1 cellular context compared by ENCODE assay signal in genomic region chr10:50314169-50315071, GRCh38.
TF ChIP-seq lines count a peak whose summit lies in the region.

No MANE protein-coding gene starts in this region.

TF ChIP-seq in K562, 482 proteins besides CTCF, POLR2A, EP300 and RAD21 (continued from another document and continues in another):
- TF ChIP-seq, protein P1, sequence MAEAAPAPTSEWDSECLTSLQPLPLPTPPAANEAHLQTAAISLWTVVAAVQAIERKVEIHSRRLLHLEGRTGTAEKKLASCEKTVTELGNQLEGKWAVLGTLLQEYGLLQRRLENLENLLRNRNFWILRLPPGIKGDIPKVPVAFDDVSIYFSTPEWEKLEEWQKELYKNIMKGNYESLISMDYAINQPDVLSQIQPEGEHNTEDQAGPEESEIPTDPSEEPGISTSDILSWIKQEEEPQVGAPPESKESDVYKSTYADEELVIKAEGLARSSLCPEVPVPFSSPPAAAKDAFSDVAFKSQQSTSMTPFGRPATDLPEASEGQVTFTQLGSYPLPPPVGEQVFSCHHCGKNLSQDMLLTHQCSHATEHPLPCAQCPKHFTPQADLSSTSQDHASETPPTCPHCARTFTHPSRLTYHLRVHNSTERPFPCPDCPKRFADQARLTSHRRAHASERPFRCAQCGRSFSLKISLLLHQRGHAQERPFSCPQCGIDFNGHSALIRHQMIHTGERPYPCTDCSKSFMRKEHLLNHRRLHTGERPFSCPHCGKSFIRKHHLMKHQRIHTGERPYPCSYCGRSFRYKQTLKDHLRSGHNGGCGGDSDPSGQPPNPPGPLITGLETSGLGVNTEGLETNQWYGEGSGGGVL (CRISPR knock-in tag; IDR thresholded peaks at IDR 0.05): no peak
- TF ChIP-seq RBFOX2 (IDR thresholded peaks at IDR 0.05; ENCODE audit: low read depth, low read length) (no peak), HEY1 (CRISPR knock-in tag; IDR thresholded peaks at IDR 0.05; ENCODE audit: borderline replicate concordance) (no peak), PHTF2 (CRISPR knock-in tag; IDR thresholded peaks at IDR 0.05) (no peak), ELF2 (CRISPR knock-in tag; IDR thresholded peaks at IDR 0.05) (0 out of 2 replicates have a peak, but pooled peaks have one; percentile 29), ZNF707 (CRISPR knock-in tag; conservative IDR thresholded peaks at IDR 0.05) (no peak), RBM22 (IDR thresholded peaks at IDR 0.05; ENCODE audit: low read depth, low read length, poor library complexity, severe bottlenecking) (no peak), ZNF586 (CRISPR knock-in tag; conservative IDR thresholded peaks at IDR 0.05) (no peak), NCOA4 (IDR thresholded peaks at IDR 0.05; ENCODE audit: partially characterized antibody) (no peak), C11orf30 (IDR thresholded peaks at IDR 0.05; ENCODE audit: low read depth) (peak; percentile 59), RBM39 (optimal IDR thresholded peaks at IDR 0.05; ENCODE audit: low read depth, low read length) (no peak), ZNF121 (CRISPR knock-in tag; conservative IDR thresholded peaks at IDR 0.05) (peak; percentile 51; the same call in 1 of the 2 replicates), ZKSCAN8 (CRISPR knock-in tag; IDR thresholded peaks at IDR 0.05) (0 out of 2 replicates have a peak, but pooled peaks have one; percentile 6), U2AF2 (optimal IDR thresholded peaks at IDR 0.05; ENCODE audit: low read depth, low read length) (no peak), SRSF9 (IDR thresholded peaks at IDR 0.05; ENCODE audit: borderline replicate concordance, low read depth, low read length) (no peak), ARID1B (IDR thresholded peaks at IDR 0.05) (no peak), ZBED1 (IDR thresholded peaks at IDR 0.05) (no peak), MTA1 (IDR thresholded peaks at IDR 0.05; ENCODE audit: borderline replicate concordance) (no peak), KDM1A (IDR thresholded peaks at IDR 0.05) (peak; percentile 59 to 74), BCOR (IDR thresholded peaks at IDR 0.05) (peak; percentile 44; the same call in 1 of the 2 replicates), ILF3 (IDR thresholded peaks at IDR 0.05; ENCODE audit: borderline replicate concordance) (no peak), MECOM (CRISPR knock-in tag; IDR thresholded peaks at IDR 0.05) (peak; percentile 70; the same call in 1 of the 2 replicates), CBFA2T3 (IDR thresholded peaks at IDR 0.05) (no peak), RUNX1 (IDR thresholded peaks at IDR 0.05; ENCODE audit: low read depth) (no peak), NR3C1 (CRISPR knock-in tag; IDR thresholded peaks at IDR 0.05) (no peak), ZKSCAN3 (CRISPR knock-in tag; IDR thresholded peaks at IDR 0.05) (no peak), ZNF764 (CRISPR knock-in tag; IDR thresholded peaks at IDR 0.05; ENCODE audit: low read depth) (no peak), BHLHE40 (IDR thresholded peaks at IDR 0.05; ENCODE audit: low read length) (no peak), SP2 (IDR thresholded peaks at IDR 0.05; ENCODE audit: extremely low read depth, low read depth, low read length, poor library complexity, severe bottlenecking) (no peak), EWSR1 (IDR thresholded peaks at IDR 0.05; ENCODE audit: borderline replicate concordance, low read depth, partially characterized antibody) (no peak), DMBX1 (CRISPR knock-in tag; IDR thresholded peaks at IDR 0.05; ENCODE audit: borderline replicate concordance) (peak; percentile 93; the same call in 1 of the 2 replicates), E2F4 (CRISPR knock-in tag; IDR thresholded peaks at IDR 0.05; ENCODE audit: low read depth) (no peak), ZNF507 (tag; conservative IDR thresholded peaks at IDR 0.05) (peak; percentile 63), PHF20 (IDR thresholded peaks at IDR 0.05; ENCODE audit: partially characterized antibody) (no peak), GABPB1 (CRISPR knock-in tag; IDR thresholded peaks at IDR 0.05) (no peak), ZNF57 (CRISPR knock-in tag; IDR thresholded peaks at IDR 0.05) (no peak), ZNF76 (CRISPR knock-in tag; IDR thresholded peaks at IDR 0.05; ENCODE audit: borderline replicate concordance) (no peak), BRD4 (IDR thresholded peaks at IDR 0.05) (no peak), NFRKB (IDR thresholded peaks at IDR 0.05; ENCODE audit: low read depth) (peak; percentile 38; the same call in 1 of the 2 replicates), ZC3H4 (CRISPR knock-in tag; IDR thresholded peaks at IDR 0.05; ENCODE audit: borderline replicate concordance) (no peak), SNRNP70 (optimal IDR thresholded peaks at IDR 0.05; ENCODE audit: low read depth, low read length) (no peak), MCM3 (IDR thresholded peaks at IDR 0.05) (no peak), CBX1 (IDR thresholded peaks at IDR 0.05; ENCODE audit: low read depth) (no peak), ZC3H11A (IDR thresholded peaks at IDR 0.05; ENCODE audit: low read depth, low read length) (no peak), HSF4 (CRISPR knock-in tag; IDR thresholded peaks at IDR 0.05; ENCODE audit: borderline replicate concordance) (peak; percentile 8; the same call in 1 of the 2 replicates)
- TF ChIP-seq, protein P2, sequence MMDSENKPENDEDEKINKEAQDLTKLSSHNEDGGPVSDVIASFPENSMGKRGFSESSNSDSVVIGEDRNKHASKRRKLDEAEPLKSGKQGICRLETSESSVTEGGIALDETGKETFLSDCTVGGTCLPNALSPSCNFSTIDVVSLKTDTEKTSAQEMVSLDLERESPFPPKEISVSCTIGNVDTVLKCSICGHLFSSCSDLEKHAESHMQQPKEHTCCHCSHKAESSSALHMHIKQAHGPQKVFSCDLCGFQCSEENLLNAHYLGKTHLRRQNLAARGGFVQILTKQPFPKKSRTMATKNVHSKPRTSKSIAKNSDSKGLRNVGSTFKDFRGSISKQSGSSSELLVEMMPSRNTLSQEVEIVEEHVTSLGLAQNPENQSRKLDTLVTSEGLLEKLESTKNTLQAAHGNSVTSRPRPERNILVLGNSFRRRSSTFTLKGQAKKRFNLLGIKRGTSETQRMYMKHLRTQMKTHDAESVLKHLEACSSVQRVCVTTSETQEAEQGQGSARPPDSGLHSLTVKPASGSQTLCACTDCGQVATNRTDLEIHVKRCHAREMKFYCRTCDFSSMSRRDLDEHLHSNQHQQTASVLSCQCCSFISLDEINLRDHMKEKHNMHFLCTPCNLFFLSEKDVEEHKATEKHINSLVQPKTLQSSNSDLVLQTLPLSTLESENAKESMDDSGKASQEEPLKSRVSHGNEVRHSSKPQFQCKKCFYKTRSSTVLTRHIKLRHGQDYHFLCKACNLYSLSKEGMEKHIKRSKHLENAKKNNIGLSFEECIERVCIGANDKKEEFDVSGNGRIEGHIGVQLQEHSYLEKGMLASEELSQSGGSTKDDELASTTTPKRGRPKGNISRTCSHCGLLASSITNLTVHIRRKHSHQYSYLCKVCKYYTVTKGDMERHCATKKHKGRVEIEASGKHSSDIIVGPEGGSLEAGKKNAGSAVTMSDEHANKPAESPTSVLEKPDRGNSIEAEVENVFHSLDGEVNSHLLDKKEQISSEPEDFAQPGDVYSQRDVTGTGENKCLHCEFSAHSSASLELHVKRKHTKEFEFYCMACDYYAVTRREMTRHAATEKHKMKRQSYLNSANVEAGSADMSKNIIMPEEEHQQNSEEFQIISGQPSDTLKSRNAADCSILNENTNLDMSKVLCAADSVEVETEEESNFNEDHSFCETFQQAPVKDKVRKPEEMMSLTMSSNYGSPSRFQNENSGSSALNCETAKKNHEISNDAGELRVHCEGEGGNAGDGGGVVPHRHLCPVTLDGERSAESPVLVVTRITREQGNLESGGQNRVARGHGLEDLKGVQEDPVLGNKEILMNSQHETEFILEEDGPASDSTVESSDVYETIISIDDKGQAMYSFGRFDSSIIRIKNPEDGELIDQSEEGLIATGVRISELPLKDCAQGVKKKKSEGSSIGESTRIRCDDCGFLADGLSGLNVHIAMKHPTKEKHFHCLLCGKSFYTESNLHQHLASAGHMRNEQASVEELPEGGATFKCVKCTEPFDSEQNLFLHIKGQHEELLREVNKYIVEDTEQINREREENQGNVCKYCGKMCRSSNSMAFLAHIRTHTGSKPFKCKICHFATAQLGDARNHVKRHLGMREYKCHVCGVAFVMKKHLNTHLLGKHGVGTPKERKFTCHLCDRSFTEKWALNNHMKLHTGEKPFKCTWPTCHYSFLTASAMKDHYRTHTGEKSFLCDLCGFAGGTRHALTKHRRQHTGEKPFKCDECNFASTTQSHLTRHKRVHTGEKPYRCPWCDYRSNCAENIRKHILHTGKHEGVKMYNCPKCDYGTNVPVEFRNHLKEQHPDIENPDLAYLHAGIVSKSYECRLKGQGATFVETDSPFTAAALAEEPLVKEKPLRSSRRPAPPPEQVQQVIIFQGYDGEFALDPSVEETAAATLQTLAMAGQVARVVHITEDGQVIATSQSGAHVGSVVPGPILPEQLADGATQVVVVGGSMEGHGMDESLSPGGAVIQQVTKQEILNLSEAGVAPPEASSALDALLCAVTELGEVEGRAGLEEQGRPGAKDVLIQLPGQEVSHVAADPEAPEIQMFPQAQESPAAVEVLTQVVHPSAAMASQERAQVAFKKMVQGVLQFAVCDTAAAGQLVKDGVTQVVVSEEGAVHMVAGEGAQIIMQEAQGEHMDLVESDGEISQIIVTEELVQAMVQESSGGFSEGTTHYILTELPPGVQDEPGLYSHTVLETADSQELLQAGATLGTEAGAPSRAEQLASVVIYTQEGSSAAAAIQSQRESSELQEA (IDR thresholded peaks at IDR 0.05; ENCODE audit: low read depth): no peak
- TF ChIP-seq, protein P3, sequence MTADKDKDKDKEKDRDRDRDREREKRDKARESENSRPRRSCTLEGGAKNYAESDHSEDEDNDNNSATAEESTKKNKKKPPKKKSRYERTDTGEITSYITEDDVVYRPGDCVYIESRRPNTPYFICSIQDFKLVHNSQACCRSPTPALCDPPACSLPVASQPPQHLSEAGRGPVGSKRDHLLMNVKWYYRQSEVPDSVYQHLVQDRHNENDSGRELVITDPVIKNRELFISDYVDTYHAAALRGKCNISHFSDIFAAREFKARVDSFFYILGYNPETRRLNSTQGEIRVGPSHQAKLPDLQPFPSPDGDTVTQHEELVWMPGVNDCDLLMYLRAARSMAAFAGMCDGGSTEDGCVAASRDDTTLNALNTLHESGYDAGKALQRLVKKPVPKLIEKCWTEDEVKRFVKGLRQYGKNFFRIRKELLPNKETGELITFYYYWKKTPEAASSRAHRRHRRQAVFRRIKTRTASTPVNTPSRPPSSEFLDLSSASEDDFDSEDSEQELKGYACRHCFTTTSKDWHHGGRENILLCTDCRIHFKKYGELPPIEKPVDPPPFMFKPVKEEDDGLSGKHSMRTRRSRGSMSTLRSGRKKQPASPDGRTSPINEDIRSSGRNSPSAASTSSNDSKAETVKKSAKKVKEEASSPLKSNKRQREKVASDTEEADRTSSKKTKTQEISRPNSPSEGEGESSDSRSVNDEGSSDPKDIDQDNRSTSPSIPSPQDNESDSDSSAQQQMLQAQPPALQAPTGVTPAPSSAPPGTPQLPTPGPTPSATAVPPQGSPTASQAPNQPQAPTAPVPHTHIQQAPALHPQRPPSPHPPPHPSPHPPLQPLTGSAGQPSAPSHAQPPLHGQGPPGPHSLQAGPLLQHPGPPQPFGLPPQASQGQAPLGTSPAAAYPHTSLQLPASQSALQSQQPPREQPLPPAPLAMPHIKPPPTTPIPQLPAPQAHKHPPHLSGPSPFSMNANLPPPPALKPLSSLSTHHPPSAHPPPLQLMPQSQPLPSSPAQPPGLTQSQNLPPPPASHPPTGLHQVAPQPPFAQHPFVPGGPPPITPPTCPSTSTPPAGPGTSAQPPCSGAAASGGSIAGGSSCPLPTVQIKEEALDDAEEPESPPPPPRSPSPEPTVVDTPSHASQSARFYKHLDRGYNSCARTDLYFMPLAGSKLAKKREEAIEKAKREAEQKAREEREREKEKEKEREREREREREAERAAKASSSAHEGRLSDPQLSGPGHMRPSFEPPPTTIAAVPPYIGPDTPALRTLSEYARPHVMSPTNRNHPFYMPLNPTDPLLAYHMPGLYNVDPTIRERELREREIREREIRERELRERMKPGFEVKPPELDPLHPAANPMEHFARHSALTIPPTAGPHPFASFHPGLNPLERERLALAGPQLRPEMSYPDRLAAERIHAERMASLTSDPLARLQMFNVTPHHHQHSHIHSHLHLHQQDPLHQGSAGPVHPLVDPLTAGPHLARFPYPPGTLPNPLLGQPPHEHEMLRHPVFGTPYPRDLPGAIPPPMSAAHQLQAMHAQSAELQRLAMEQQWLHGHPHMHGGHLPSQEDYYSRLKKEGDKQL (CRISPR knock-in tag; IDR thresholded peaks at IDR 0.05; ENCODE audit: borderline replicate concordance): no peak
- TF ChIP-seq, protein P4, sequence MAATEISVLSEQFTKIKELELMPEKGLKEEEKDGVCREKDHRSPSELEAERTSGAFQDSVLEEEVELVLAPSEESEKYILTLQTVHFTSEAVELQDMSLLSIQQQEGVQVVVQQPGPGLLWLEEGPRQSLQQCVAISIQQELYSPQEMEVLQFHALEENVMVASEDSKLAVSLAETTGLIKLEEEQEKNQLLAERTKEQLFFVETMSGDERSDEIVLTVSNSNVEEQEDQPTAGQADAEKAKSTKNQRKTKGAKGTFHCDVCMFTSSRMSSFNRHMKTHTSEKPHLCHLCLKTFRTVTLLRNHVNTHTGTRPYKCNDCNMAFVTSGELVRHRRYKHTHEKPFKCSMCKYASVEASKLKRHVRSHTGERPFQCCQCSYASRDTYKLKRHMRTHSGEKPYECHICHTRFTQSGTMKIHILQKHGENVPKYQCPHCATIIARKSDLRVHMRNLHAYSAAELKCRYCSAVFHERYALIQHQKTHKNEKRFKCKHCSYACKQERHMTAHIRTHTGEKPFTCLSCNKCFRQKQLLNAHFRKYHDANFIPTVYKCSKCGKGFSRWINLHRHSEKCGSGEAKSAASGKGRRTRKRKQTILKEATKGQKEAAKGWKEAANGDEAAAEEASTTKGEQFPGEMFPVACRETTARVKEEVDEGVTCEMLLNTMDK (IDR thresholded peaks at IDR 0.05; ENCODE audit: borderline replicate concordance, insufficient read depth, low read depth, low read length, poor library complexity, severe bottlenecking): no peak
- TF ChIP-seq, protein P5, sequence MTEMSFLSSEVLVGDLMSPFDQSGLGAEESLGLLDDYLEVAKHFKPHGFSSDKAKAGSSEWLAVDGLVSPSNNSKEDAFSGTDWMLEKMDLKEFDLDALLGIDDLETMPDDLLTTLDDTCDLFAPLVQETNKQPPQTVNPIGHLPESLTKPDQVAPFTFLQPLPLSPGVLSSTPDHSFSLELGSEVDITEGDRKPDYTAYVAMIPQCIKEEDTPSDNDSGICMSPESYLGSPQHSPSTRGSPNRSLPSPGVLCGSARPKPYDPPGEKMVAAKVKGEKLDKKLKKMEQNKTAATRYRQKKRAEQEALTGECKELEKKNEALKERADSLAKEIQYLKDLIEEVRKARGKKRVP (CRISPR knock-in tag; IDR thresholded peaks at IDR 0.05): no peak
